ENCODE assay signal across 23 cellular contexts in genomic region chr5:15833365-15833764, GRCh38.
DNase-seq lines count a peak whose midpoint lies in the region; ATAC-seq, FAIRE-seq and TF ChIP-seq lines count a peak whose summit lies in the region.
"Had no signal": no experiment of that assay in that cellular context is flagged by ENCODE, and none has a peak within 500 bp of the region (broad histone marks: within the 10 kb centered on the region; RNA-seq: fewer than 3 reads in every experiment).

No MANE protein-coding gene starts in this region.

- no peak overlapping the region for H2BK120ac ChIP-seq in IMR-90 (ENCODE audit: low read depth, low read length)

- dilution Hi-C loops in IMR-90 (cut with HindIII; ENCODE audit: low sequenced_read_pairs, unreplicated experiment) = no loop called here

- intact Hi-C loops in IMR-90 (cut with micrococcal nuclease) = no loop called here

- ATAC-seq in IMR-90 (ENCODE audit: low read depth) (no peak), T-cell (replicated peaks in 1 of 4) (no peak), GM19023 (IDR thresholded peaks at IDR 0.05; ENCODE audit: unreplicated experiment) (no peak)
- ATAC-seq: GM12878 had no signal

- H2AFZ ChIP-seq in IMR-90 (replicated peaks; ENCODE audit: low read length, poor library complexity) (no peak overlapping the region), osteoblast (ENCODE audit: low read length) (no peak overlapping the region)

- WGBS in IMR-90 (ENCODE audit: extremely low coverage in 2 of 2, insufficient read length in 1 of 2), 2 experiments = no CpG with 5 or more reads among the region's 4 CpGs

- H3K4me1 ChIP-seq in IMR-90 (ENCODE audit: control insufficient read depth, insufficient read depth, low read length) = peaks cover 7% of the 10 kb centered on the region
- peaks cover 20% of the 10 kb centered on the region for H3K4me1 ChIP-seq in osteoblast (ENCODE audit: insufficient read depth, low read length)
- H3K4me1 ChIP-seq: BLaER1 had no signal

- H3K9me3 Mint-ChIP-seq in immature natural killer cell = peaks cover 4 to 27% (median 11%) of the 10 kb centered on the region in 6 donors
- peaks cover 0 to 12% (median 10%) of the 10 kb centered on the region in 3 donors for H3K9me3 Mint-ChIP-seq in T-cell

- H3K9ac ChIP-seq in IMR-90 (ENCODE audit: low read depth, low read length) = no peak overlapping the region
- H3K9ac ChIP-seq: BLaER1 had no signal

- H3K36me3 Mint-ChIP-seq in immature natural killer cell (no peaks in the 10 kb centered on the region), T-cell (no peaks in the 10 kb centered on the region)
- H3K36me3 Mint-ChIP-seq: CD14-positive monocyte; CD8-positive, alpha-beta memory T cell had no signal

- TF ChIP-seq CTCF in IMR-90 (conservative IDR thresholded peaks at IDR 0.05; ENCODE audit: low read depth, low read length) = no peak
- TF ChIP-seq CTCF in bronchial epithelial cell (IDR thresholded peaks at IDR 0.05; ENCODE audit: insufficient read depth, low read length, severe bottlenecking) = no peak
- no peak for TF ChIP-seq CTCF in osteoblast (IDR thresholded peaks at IDR 0.05; ENCODE audit: extremely low read depth, low read depth, low read length)

- H4K20me1 ChIP-seq in IMR-90 (ENCODE audit: insufficient read depth, low read length) (no peaks in the 10 kb centered on the region), osteoblast (ENCODE audit: insufficient read depth, low read length) (peaks cover 10% of the 10 kb centered on the region)
- H4K20me1 ChIP-seq: BLaER1 had no signal

- no peak overlapping the region for H3K14ac ChIP-seq in IMR-90 (replicated peaks; ENCODE audit: low read depth, low read length)

- no peak overlapping the region for H4K91ac ChIP-seq in IMR-90 (ENCODE audit: insufficient read depth, low read depth, low read length)

- no TSS peak for BruUV-seq in IMR-90 (replicated peaks; lab: Mats Ljungman, UMichigan)

- peaks cover 12 to 15% of the 10 kb centered on the region in 2 experiments; a peak in 3 of 4 replicates for H3K79me1 ChIP-seq in IMR-90 (ENCODE audit: low read depth in 1 of 2, low read length in 2 of 2)

- H3K4me3 Mint-ChIP-seq in immature natural killer cell (no peak overlapping the region), T-cell (no peak overlapping the region)
- H3K4me3 Mint-ChIP-seq: B cell; CD14-positive monocyte; CD4-positive, alpha-beta T cell; CD8-positive, alpha-beta memory T cell had no signal

- no peak for FAIRE-seq in bronchial epithelial cell (lab: Jason Lieb, UNC)
- FAIRE-seq: A204.1, D721Med, GM12878 had no signal

- H3K27me3 Mint-ChIP-seq in immature natural killer cell (ENCODE audit: low read depth in 3 of 3) (peaks cover 0 to 3% (median 2%) of the 10 kb centered on the region in 3 donors), T-cell (no peaks in the 10 kb centered on the region)
- H3K27me3 Mint-ChIP-seq: B cell; CD4-positive, alpha-beta T cell; CD8-positive, alpha-beta memory T cell had no signal

- in situ Hi-C loops in IMR-90 (cut with MboI; ENCODE audit: low sequenced_read_pairs) = no loop called here

- DNase-seq in IMR-90 (no peak), NCI-H146 treated with DMSO at 0.1 percent for 48 hours (lab: John Stamatoyannopoulos, UW; ENCODE audit: unreplicated experiment) (peak; percentile 22), bronchial epithelial cell (ENCODE audit: low read depth) (peak; percentile 37), osteoblast (ENCODE audit: insufficient read length, low spot score, missing footprints) (peak; percentile 17), SKM-1 (lab: John Stamatoyannopoulos, UW; ENCODE audit: unreplicated experiment) (no peak), immature natural killer cell (no peak), T-cell (no peak)
- DNase-seq: CD4-positive, alpha-beta T cell; CD8-positive, alpha-beta memory T cell; DMS 273 treated with DMSO at 0.1 percent for 48 hours; DMS79; EL; GDM1; GOT3; H7; HCEC 1CT had no signal

- H4K5ac ChIP-seq in IMR-90 (ENCODE audit: low read depth, low read length) = no peak overlapping the region

- no peak overlapping the region for H3K4me2 ChIP-seq in IMR-90 (ENCODE audit: low read depth, low read length)
- H3K4me2 ChIP-seq in osteoblast (ENCODE audit: insufficient read depth, low read length) = no peak overlapping the region
- H3K4me2 ChIP-seq: BLaER1 had no signal

- H3K4me1 Mint-ChIP-seq in immature natural killer cell (no peaks in the 10 kb centered on the region), T-cell (no peaks in the 10 kb centered on the region)
- H3K4me1 Mint-ChIP-seq: B cell; CD14-positive monocyte; CD8-positive, alpha-beta memory T cell had no signal

- peaks cover 2% of the 10 kb centered on the region for H3K79me2 ChIP-seq in osteoblast (ENCODE audit: insufficient read depth, low read length)

- H3K56ac ChIP-seq in IMR-90 (ENCODE audit: extremely low read depth, insufficient read depth, low read length) = no peak overlapping the region

- H3K23ac ChIP-seq in IMR-90 (ENCODE audit: low read depth, low read length) = no peak overlapping the region

- H2AK9ac ChIP-seq in IMR-90 (replicated peaks; ENCODE audit: low read depth, low read length, poor library complexity) = no peak overlapping the region

- H2BK5ac ChIP-seq in IMR-90 (ENCODE audit: low read depth, low read length, poor library complexity, severe bottlenecking) = no peak overlapping the region

- H3K27ac Mint-ChIP-seq in immature natural killer cell (no peak overlapping the region), T-cell (no peak overlapping the region)
- H3K27ac Mint-ChIP-seq: B cell; CD14-positive monocyte; CD4-positive, alpha-beta T cell; CD8-positive, alpha-beta memory T cell had no signal

- H3K9me3 ChIP-seq in IMR-90 (ENCODE audit: control insufficient read depth, insufficient read depth, low read length) (no peaks in the 10 kb centered on the region), osteoblast (ENCODE audit: low read depth, low read length) (no peaks in the 10 kb centered on the region)
- H3K9me3 ChIP-seq: BLaER1 had no signal

- H3K9me1 ChIP-seq in IMR-90 (ENCODE audit: insufficient read depth, low read length) = no peaks in the 10 kb centered on the region; the same call in 1 of the 2 replicates

- H4K8ac ChIP-seq in IMR-90 (ENCODE audit: low read depth in 2 of 2, low read length in 2 of 2) = no peak overlapping the region

- no peak overlapping the region for H3K4ac ChIP-seq in IMR-90 (ENCODE audit: low read depth, low read length)

- H2BK15ac ChIP-seq in IMR-90 (ENCODE audit: low read depth, low read length) = no peak overlapping the region

- no peak overlapping the region; the same call in 1 of the 2 replicates for H2AK5ac ChIP-seq in IMR-90 (ENCODE audit: low read depth, low read length)

- TF ChIP-seq RAD21 in IMR-90 (IDR thresholded peaks at IDR 0.05; ENCODE audit: low read length) = no peak

- H3K27me3 ChIP-seq in IMR-90 (ENCODE audit: control insufficient read depth, insufficient read depth, low read length) (no peaks in the 10 kb centered on the region), bronchial epithelial cell (ENCODE audit: control insufficient read depth, insufficient read depth, low read length) (no peaks in the 10 kb centered on the region), osteoblast (ENCODE audit: insufficient read depth, low read length) (no peaks in the 10 kb centered on the region)
- H3K27me3 ChIP-seq: BLaER1 had no signal

- POLR2A ChIA-PET in IMR-90 (lab: Charles Lee; ENCODE audit: unreplicated experiment) (no interaction called here), T-cell (lab: Charles Lee) (no interaction called here)

- no peak overlapping the region for H2BK20ac ChIP-seq in IMR-90 (ENCODE audit: low read depth, low read length)

- TF ChIP-seq POLR2A in IMR-90 (IDR thresholded peaks at IDR 0.05; ENCODE audit: low read depth, low read length) = no peak

- CTCF ChIA-PET in IMR-90 (lab: Yijun Ruan, JAX) = interaction anchor here (0.7 to 1.4 kb wide), 3 partner anchors 9 to 333 kb away, joined by 3 read pairs; partner anchors contain the start of gene FBXL7
- CTCF ChIA-PET in T-cell (lab: Charles Lee) = no interaction called here

- peak overlapping the region; percentile 54; the same call in 1 of the 2 replicates for H3K18ac ChIP-seq in IMR-90 (ENCODE audit: low read depth, low read length)

- H3K4me3 ChIP-seq in IMR-90 (ENCODE audit: insufficient read depth, low read depth, low read length) (no peak overlapping the region), bronchial epithelial cell (ENCODE audit: low read depth, low read length) (no peak overlapping the region), osteoblast (ENCODE audit: insufficient read depth, low read length) (no peak overlapping the region)
- H3K4me3 ChIP-seq: BLaER1, GM12878 had no signal

- H3K36me3 ChIP-seq in IMR-90 (ENCODE audit: control insufficient read depth, insufficient read depth, low read length) (no peaks in the 10 kb centered on the region), bronchial epithelial cell (ENCODE audit: control insufficient read depth, insufficient read depth, low read length) (no peaks in the 10 kb centered on the region), osteoblast (ENCODE audit: insufficient read depth, low read length) (no peaks in the 10 kb centered on the region)
- H3K36me3 ChIP-seq: BLaER1 had no signal

- H3K27ac ChIP-seq in IMR-90 (ENCODE audit: insufficient read depth, low read length) = no peak overlapping the region
- no peak overlapping the region for H3K27ac ChIP-seq in osteoblast (ENCODE audit: low read depth, low read length)
- H3K27ac ChIP-seq: BLaER1 had no signal

TF ChIP-seq in IMR-90, 13 proteins besides CTCF, POLR2A, EP300 and RAD21 (continues in another document):
- TF ChIP-seq MXI1 (IDR thresholded peaks at IDR 0.05; ENCODE audit: borderline replicate concordance, low read depth, low read length) (no peak), CEBPB (IDR thresholded peaks at IDR 0.05; ENCODE audit: low read depth, low read length) (no peak), RFX5 (IDR thresholded peaks at IDR 0.05; ENCODE audit: low read depth, low read length) (no peak), MAFK (IDR thresholded peaks at IDR 0.05; ENCODE audit: low read depth, low read length) (no peak), RCOR1 (IDR thresholded peaks at IDR 0.05; ENCODE audit: insufficient replicate concordance, low read length) (no peak), BHLHE40 (IDR thresholded peaks at IDR 0.05; ENCODE audit: low read depth, low read length) (no peak), NFE2L2 (IDR thresholded peaks at IDR 0.05; ENCODE audit: low read depth, low read length) (no peak), MAZ (IDR thresholded peaks at IDR 0.05; ENCODE audit: borderline replicate concordance, low read depth, low read length) (no peak), SMC3 (IDR thresholded peaks at IDR 0.05; ENCODE audit: low read depth, low read length) (no peak), CHD1 (IDR thresholded peaks at IDR 0.05; ENCODE audit: low read depth, low read length) (no peak)
- TF ChIP-seq, protein P1, sequence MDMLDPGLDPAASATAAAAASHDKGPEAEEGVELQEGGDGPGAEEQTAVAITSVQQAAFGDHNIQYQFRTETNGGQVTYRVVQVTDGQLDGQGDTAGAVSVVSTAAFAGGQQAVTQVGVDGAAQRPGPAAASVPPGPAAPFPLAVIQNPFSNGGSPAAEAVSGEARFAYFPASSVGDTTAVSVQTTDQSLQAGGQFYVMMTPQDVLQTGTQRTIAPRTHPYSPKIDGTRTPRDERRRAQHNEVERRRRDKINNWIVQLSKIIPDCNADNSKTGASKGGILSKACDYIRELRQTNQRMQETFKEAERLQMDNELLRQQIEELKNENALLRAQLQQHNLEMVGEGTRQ (IDR thresholded peaks at IDR 0.05; ENCODE audit: low read depth, low read length) = no peak

Comparison
In these comparisons a context has a peak if more than half of its experiments do, and no peak if none do; other contexts are left out.
1. DNase-seq: peak in NCI-H146 treated with DMSO at 0.1 percent for 48 hours (single experiment), bronchial epithelial cell (single experiment) and osteoblast (single experiment); none in IMR-90 (single experiment), SKM-1 (single experiment), immature natural killer cell (0 of 3) and T-cell (0 of 34).